ENCODE assay signal across 8 cellular contexts in the genomic region with DNA sequence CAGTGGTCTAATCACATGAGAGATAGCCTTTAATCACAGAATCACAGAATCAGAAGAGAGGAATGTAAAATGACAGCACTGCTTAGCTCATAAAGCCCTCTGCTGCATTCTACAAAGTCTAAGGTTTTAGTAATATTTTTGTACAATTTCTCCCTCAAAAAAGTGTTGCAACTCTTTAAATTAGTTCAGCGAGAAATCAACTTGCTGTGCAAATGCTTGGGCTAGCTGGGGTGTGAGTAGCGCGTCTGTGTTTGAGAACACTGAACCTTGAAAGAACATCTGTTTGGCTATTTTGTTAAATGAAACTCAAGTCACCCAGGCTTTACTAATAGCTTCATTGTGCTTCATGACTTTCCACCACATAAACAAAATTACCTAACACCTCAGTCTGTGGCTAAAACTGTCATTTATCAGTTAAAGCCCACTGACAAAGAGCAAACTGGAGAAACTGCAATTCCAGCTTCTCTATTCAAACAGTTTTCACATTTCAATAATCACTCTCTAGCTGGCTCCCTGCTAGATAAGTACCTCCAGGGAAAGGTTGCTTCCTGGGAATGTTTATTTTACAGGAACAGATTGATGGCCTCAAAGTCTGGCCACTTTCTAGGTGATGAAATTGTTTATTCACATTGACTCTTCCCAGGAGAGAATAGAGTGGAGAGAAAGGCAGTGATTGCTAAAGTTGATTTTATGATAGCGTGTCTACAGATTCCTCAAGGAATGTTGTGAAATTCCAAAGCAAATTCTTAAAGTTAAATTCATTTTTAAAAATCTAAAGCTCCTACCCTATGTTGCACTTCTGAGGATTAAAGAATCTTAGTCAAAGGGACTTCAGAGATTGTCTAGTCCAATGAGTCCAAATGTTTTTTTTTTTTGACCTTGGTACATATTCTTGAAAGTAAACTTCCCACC. TPM values are rescaled to one million over a fixed set of nuclear protein-coding genes. Genes with fewer than 3 reads are reported as not detected.
A peak's percentile ranks its signal among the peaks of the same experiment; 100 is the strongest.
DNase-seq lines count a peak whose midpoint lies in the region; ATAC-seq and TF ChIP-seq lines count a peak whose summit lies in the region.

No MANE protein-coding gene starts in this region.

- H3K4me3 Mint-ChIP-seq in activated T-cell treated with anti-CD3 and anti-CD28 coated beads, Interleukin-2, amount 50 U/mL, for 72 hours: no peak overlapping the region

- no peak for DNase-seq in activated T-cell treated with anti-CD3 and anti-CD28 coated beads, Interleukin-2, amount 50 U/mL, for 72 hours
- no peak for DNase-seq in activated T-cell treated with anti-CD3 and anti-CD28 coated beads, Interleukin-2, amount 50 U/mL, for 1 hour
- DNase-seq in cardiac fibroblast (ENCODE audit: low read depth in 2 of 2) (peak; percentile 73 to 82), sciatic nerve (ENCODE audit: low spot score) (no peak), mesenteric fat pad (ENCODE audit: low spot score) (no peak), caudate nucleus (lab: John Stamatoyannopoulos, UW) (no peak)
- no peak for DNase-seq in activated CD8-positive, alpha-beta memory T cell treated with anti-CD3 and anti-CD28 coated beads, Interleukin-2, amount 50 U/mL, for 48 hours

- peaks cover 3 to 4% of the 10 kb centered on the region in 2 donors for H3K36me3 Mint-ChIP-seq in activated T-cell treated with anti-CD3 and anti-CD28 coated beads, Interleukin-2, amount 50 U/mL, for 72 hours (ENCODE audit: insufficient read depth in 2 of 2)

- H3K27ac ChIP-seq in caudate nucleus (ENCODE audit: low read depth, low read length): no peak overlapping the region

- H3K4me3 ChIP-seq in cardiac fibroblast (replicated peaks in 1 of 2; ENCODE audit: low read depth in 2 of 2, low read length in 2 of 2): no peak overlapping the region

- intact Hi-C loops in sciatic nerve (cut with DNase I): no loop called here

- no peaks in the 10 kb centered on the region for H3K27me3 Mint-ChIP-seq in activated T-cell treated with anti-CD3 and anti-CD28 coated beads, Interleukin-2, amount 50 U/mL, for 72 hours (ENCODE audit: low read depth)

- peak overlapping the region; percentile 81 for H3K27ac Mint-ChIP-seq in activated T-cell treated with anti-CD3 and anti-CD28 coated beads, Interleukin-2, amount 50 U/mL, for 72 hours

- peaks cover 7% of the 10 kb centered on the region for H3K4me1 Mint-ChIP-seq in activated T-cell treated with anti-CD3 and anti-CD28 coated beads, Interleukin-2, amount 50 U/mL, for 72 hours (ENCODE audit: low read depth)

- ATAC-seq in activated T-cell treated with anti-CD3 and anti-CD28 coated beads, Interleukin-2, amount 50 U/mL, for 72 hours (replicated peaks in 1 of 2): no peak
- ATAC-seq in HG03378 (IDR thresholded peaks at IDR 0.05; ENCODE audit: unreplicated experiment) (peak; percentile 76), sciatic nerve (peak; percentile 83)

- no peaks in the 10 kb centered on the region for H3K9me3 Mint-ChIP-seq in activated T-cell treated with anti-CD3 and anti-CD28 coated beads, Interleukin-2, amount 50 U/mL, for 72 hours

- no peak for TF ChIP-seq CTCF in cardiac fibroblast (IDR thresholded peaks at IDR 0.05; ENCODE audit: low read depth, low read length)

RNA-seq across cellular contexts. Expression of a gene that starts 36.0 kb away (rescaled TPM):
- total RNA-seq in activated T-cell treated with anti-CD3 and anti-CD28 coated beads, Interleukin-2, amount 50 U/mL, for 72 hours: 100 to 1,000 TPM; 441 to 563 TPM
- 54.5 TPM for total RNA-seq in sciatic nerve
- 186 TPM for total RNA-seq in mesenteric fat pad

Comparison
In these comparisons a context has a peak if more than half of its experiments do, and no peak if none do; other contexts are left out.
1. ATAC-seq: peak in HG03378 (single experiment) and sciatic nerve (single experiment); none in activated T-cell treated with anti-CD3 and anti-CD28 coated beads, Interleukin-2, amount 50 U/mL, for 72 hours (0 of 2).
2. DNase-seq: peak in cardiac fibroblast (2 of 2); none in activated T-cell treated with anti-CD3 and anti-CD28 coated beads, Interleukin-2, amount 50 U/mL, for 72 hours (0 of 2), activated T-cell treated with anti-CD3 and anti-CD28 coated beads, Interleukin-2, amount 50 U/mL, for 1 hour (single experiment), sciatic nerve (single experiment), mesenteric fat pad (single experiment), activated CD8-positive, alpha-beta memory T cell treated with anti-CD3 and anti-CD28 coated beads, Interleukin-2, amount 50 U/mL, for 48 hours (single experiment) and caudate nucleus (0 of 61).